8 cellular contexts compared by ENCODE assay signal in the genomic region with DNA sequence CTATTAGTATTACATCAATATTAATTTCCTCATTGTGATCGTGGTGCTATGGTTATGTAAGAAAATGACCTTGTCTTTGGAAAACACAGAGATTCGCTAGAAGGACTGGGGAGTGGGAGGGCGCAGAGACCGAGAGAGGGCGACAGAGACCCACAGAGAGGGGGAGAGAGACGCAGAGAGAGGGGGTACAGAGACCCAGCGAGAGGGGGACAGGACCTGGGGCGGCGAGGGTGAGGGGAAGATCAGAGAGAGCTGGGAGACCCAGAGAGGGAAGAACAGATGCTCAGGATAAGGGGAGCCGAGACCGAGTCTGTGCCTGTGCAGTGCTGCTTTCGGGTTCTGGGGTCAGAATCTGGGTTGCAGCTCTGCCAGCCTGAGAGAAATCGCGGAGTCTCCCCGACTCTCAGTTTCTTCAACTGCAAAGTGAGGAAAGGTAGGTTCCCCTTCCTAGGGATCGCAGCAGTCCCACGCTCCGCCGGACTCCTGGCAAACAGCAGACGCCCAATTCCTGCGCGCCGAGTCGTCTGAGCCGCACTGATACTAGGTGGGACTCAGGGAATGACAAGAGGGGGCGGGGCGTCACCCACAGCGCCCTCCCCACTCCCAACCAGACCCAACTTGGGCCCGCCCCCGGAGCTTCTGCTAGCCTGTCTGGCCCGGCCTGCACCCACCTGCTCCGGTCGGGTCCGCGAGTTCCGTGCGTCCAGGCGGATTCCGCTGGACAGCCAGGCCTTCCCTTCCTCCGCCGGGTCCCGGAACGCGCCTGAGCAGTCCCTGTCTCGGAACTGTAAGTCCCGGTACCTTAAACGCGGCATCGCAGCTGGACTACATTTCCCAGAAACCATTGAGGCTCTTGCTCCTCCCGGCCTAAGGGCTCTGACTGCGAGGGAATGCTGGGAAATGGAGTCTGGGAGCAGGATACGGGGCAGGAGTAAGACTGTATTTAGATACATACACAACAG. TPM values are rescaled to one million over a fixed set of nuclear protein-coding genes. Genes with fewer than 3 reads are reported as not detected.
DNase-seq lines count a peak whose midpoint lies in the region; ATAC-seq and TF ChIP-seq lines count a peak whose summit lies in the region.

No MANE protein-coding gene starts in this region.

- H3K27me3 ChIP-seq in ascending aorta (no peaks in the 10 kb centered on the region), right atrium auricular region (no peaks in the 10 kb centered on the region), upper lobe of right lung (no peaks in the 10 kb centered on the region)

- H3K4me1 ChIP-seq in ascending aorta (no peaks in the 10 kb centered on the region), right atrium auricular region (peaks cover 0 to 6% of the 10 kb centered on the region in 2 donors), upper lobe of right lung (peaks cover 5% of the 10 kb centered on the region)

- H3K36me3 ChIP-seq in ascending aorta (no peaks in the 10 kb centered on the region), right atrium auricular region (no peaks in the 10 kb centered on the region), upper lobe of right lung (no peaks in the 10 kb centered on the region)

- H3K9me3 ChIP-seq in ascending aorta (no peaks in the 10 kb centered on the region), right atrium auricular region (no peaks in the 10 kb centered on the region), upper lobe of right lung (no peaks in the 10 kb centered on the region)

- TF ChIP-seq CTCF in GM12875 (IDR thresholded peaks at IDR 0.05; ENCODE audit: borderline replicate concordance, insufficient read depth, low read depth, low read length): 0 out of 2 replicates have a peak, but pooled peaks have one; percentile 11
- TF ChIP-seq CTCF in ascending aorta (IDR thresholded peaks at IDR 0.05): peak in 2 of 3 experiments; percentile 42 to 65
- TF ChIP-seq CTCF in right atrium auricular region (IDR thresholded peaks at IDR 0.05): peak; percentile 55 to 71
- TF ChIP-seq CTCF in upper lobe of right lung (IDR thresholded peaks at IDR 0.05): peak; percentile 37

- H3K4me3 ChIP-seq in GM12875 (ENCODE audit: low read depth, low read length) (no peak overlapping the region), ascending aorta (peak overlapping the region; percentile 71 to 79), right atrium auricular region (peak overlapping the region; percentile 51 to 61), upper lobe of right lung (peak overlapping the region; percentile 73)

- peak; percentile 97 for ATAC-seq in upper lobe of right lung

- peak; percentile 92 for DNase-seq in NCI-H1105 treated with DMSO at 0.1 percent for 48 hours (lab: John Stamatoyannopoulos, UW)
- DNase-seq in T1000 (lab: John Stamatoyannopoulos, UW): peak; percentile 12
- peak; percentile 61 to 93 for DNase-seq in ascending aorta (ENCODE audit: low spot score in 2 of 2)
- DNase-seq in right atrium auricular region (ENCODE audit: low spot score): peak; percentile 90
- peak; percentile 68 for DNase-seq in pulmonary artery endothelial cell (ENCODE audit: low read depth, low spot score)
- DNase-seq in upper lobe of right lung: peak; percentile 93
- no peak for DNase-seq in 8988T

- intact Hi-C loops in ascending aorta (cut with DNase I) (loop anchor here (1.0 kb wide), 1 partner anchor 56 kb away; the partner anchor contains the start of gene MYH14), upper lobe of right lung (cut with DNase I) (no loop called here)

- H3K27ac ChIP-seq in ascending aorta: peak overlapping the region; percentile 62 to 84
- H3K27ac ChIP-seq in right atrium auricular region: peak overlapping the region; percentile 70 to 80
- peak overlapping the region; percentile 65 for H3K27ac ChIP-seq in upper lobe of right lung

RNA-seq across cellular contexts. Expression of gene IZUMO2, which starts 15.3 kb away (rescaled TPM):
- total RNA-seq in ascending aorta (not detected), right atrium auricular region (not detected), pulmonary artery endothelial cell (not detected in 2 replicates), upper lobe of right lung (not detected)

RNA-seq across cellular contexts. Expression of gene MYH14, which starts 55.7 kb away (rescaled TPM):
- total RNA-seq in ascending aorta: 8.6 TPM
- 10 to 100 TPM; 40.9 to 44.5 TPM for total RNA-seq in right atrium auricular region
- total RNA-seq in pulmonary artery endothelial cell: 0.07 TPM in 1 of 2 replicates, not detected in the other
- total RNA-seq in upper lobe of right lung: 146 TPM

Comparison
In these comparisons a context has a peak if more than half of its experiments do, and no peak if none do; other contexts are left out.
1. CTCF ChIP-seq: peak in every context shown above with its lines; median percentile 63 in right atrium auricular region; 54 in ascending aorta; 37 in upper lobe of right lung; 11 in GM12875.